Comparison of ENCODE assay signal across 8 cellular contexts in genomic region chr21:45592208-45592619, GRCh38. TPM values are rescaled to one million over a fixed set of nuclear protein-coding genes. Genes with fewer than 3 reads are reported as not detected.
DNase-seq lines count a peak whose midpoint lies in the region; ATAC-seq, FAIRE-seq and TF ChIP-seq lines count a peak whose summit lies in the region.

No MANE protein-coding gene starts in this region.

- H3K9me3 Mint-ChIP-seq in activated T-cell treated with anti-CD3 and anti-CD28 coated beads, Interleukin-2, amount 50 U/mL, for 4 hours, result peaks cover 4% of the 10 kb centered on the region
- H3K9me3 Mint-ChIP-seq in CD14-positive monocyte, result peaks cover 7 to 24% (median 16%) of the 10 kb centered on the region in 7 donors

- DNase-seq in GM19238 (ENCODE audit: insufficient read length, low spot score) (peak; percentile 42), small intestine (peak; percentile 69), CD14-positive monocyte (ENCODE audit: low spot score) (no peak), Right ventricle myocardium superior (no peak), GF-D8 (lab: John Stamatoyannopoulos, UW) (no peak), PC-3 (no peak)
- DNase-seq in activated T-cell treated with anti-CD3 and anti-CD28 coated beads, Interleukin-2, amount 50 U/mL, for 4 hours, result peak; percentile 74

- H3K4me3 Mint-ChIP-seq in activated T-cell treated with anti-CD3 and anti-CD28 coated beads, Interleukin-2, amount 50 U/mL, for 4 hours, result no peak overlapping the region
- H3K4me3 Mint-ChIP-seq in CD14-positive monocyte, result no peak overlapping the region

- H2AFZ ChIP-seq in PC-3 (ENCODE audit: low read length), result no peak overlapping the region

- H3K27ac Mint-ChIP-seq in CD14-positive monocyte, result no peak overlapping the region

- peaks cover 13% of the 10 kb centered on the region for H3K27me3 Mint-ChIP-seq in activated T-cell treated with anti-CD3 and anti-CD28 coated beads, Interleukin-2, amount 50 U/mL, for 4 hours (ENCODE audit: low read depth)
- peaks cover 26 to 35% (median 28%) of the 10 kb centered on the region in 3 donors for H3K27me3 Mint-ChIP-seq in CD14-positive monocyte (ENCODE audit: low read depth in 3 of 3)

- BruUV-seq in PC-3 (replicated peaks; lab: Mats Ljungman, UMichigan), result no TSS peak

- no peaks in the 10 kb centered on the region for H3K79me2 ChIP-seq in PC-3 (ENCODE audit: low read length)

- H3K4me1 ChIP-seq in small intestine (ENCODE audit: control insufficient read depth in 2 of 2, insufficient read depth in 1 of 2, low read depth in 1 of 2, low read length in 1 of 2) (peaks cover 0 to 4% of the 10 kb centered on the region in 2 donors), PC-3 (ENCODE audit: insufficient read depth, low read length) (no peaks in the 10 kb centered on the region)

- TF ChIP-seq CTCF in CD14-positive monocyte (IDR thresholded peaks at IDR 0.05) (no peak), PC-3 (conservative IDR thresholded peaks at IDR 0.05; ENCODE audit: low read depth, low read length) (no peak)

- intact Hi-C loops in CD14-positive monocyte (cut with micrococcal nuclease) (loop anchor here (2.0 to 5.0 kb wide), 3 partner anchors 33 to 50 kb away; partner anchors contain the start of gene PCBP3 (in 1 of the 2)), Right ventricle myocardium superior (cut with DNase I) (loop anchor here (5.0 kb wide), 1 partner anchor 35 kb away; no protein-coding TSS in a partner anchor), PC-3 (cut with micrococcal nuclease) (no loop called here)

- H3K27ac ChIP-seq in small intestine (ENCODE audit: low read depth in 1 of 2, low read length in 1 of 2) (peak overlapping the region in 1 of 2 donors; percentile 23), PC-3 (ENCODE audit: low read length) (no peak overlapping the region)

- 38 to 50% (median 42%) methylated on average over 3 of the region's 3 CpGs for WGBS in small intestine, 3 donors

- POLR2A ChIA-PET in PC-3 (lab: Charles Lee; ENCODE audit: unreplicated experiment), result no interaction called here

- no peaks in the 10 kb centered on the region for H3K36me3 ChIP-seq in small intestine (ENCODE audit: control insufficient read depth in 2 of 2, insufficient read depth in 2 of 2, low read length in 2 of 2)
- H3K36me3 ChIP-seq in PC-3 (ENCODE audit: low read depth, low read length), result no peaks in the 10 kb centered on the region

- no peaks in the 10 kb centered on the region for H3F3A ChIP-seq in PC-3 (ENCODE audit: low read length, unreplicated experiment)

- H3K36me3 Mint-ChIP-seq in activated T-cell treated with anti-CD3 and anti-CD28 coated beads, Interleukin-2, amount 50 U/mL, for 4 hours (ENCODE audit: insufficient read depth), result no peaks in the 10 kb centered on the region
- no peaks in the 10 kb centered on the region for H3K36me3 Mint-ChIP-seq in CD14-positive monocyte

- peaks cover 17% of the 10 kb centered on the region for H3K4me1 Mint-ChIP-seq in activated T-cell treated with anti-CD3 and anti-CD28 coated beads, Interleukin-2, amount 50 U/mL, for 4 hours (ENCODE audit: low read depth)
- H3K4me1 Mint-ChIP-seq in CD14-positive monocyte, result peaks cover 19% of the 10 kb centered on the region

- no peaks in the 10 kb centered on the region for H3K27me3 ChIP-seq in small intestine (ENCODE audit: control insufficient read depth in 2 of 2, insufficient read depth in 2 of 2, low read length in 2 of 2)
- H3K27me3 ChIP-seq in PC-3 (ENCODE audit: low read length), result no peaks in the 10 kb centered on the region

- peak; percentile 53 for ATAC-seq in HG03565 (IDR thresholded peaks at IDR 0.05; ENCODE audit: unreplicated experiment)
- ATAC-seq in activated T-cell treated with anti-CD3 and anti-CD28 coated beads, Interleukin-2, amount 50 U/mL, for 4 hours, result peak; percentile 76 to 77
- ATAC-seq in Right ventricle myocardium superior (ENCODE audit: poor library complexity), result no peak
- ATAC-seq in PC-3, result no peak; the same call in 1 of the 2 replicates

- H3K4me2 ChIP-seq in PC-3 (ENCODE audit: low read length), result no peak overlapping the region

- H3K4me3 ChIP-seq in small intestine (ENCODE audit: low read depth in 1 of 2, low read length in 2 of 2) (no peak overlapping the region), PC-3 (ENCODE audit: low read length) (no peak overlapping the region)

- no peaks in the 10 kb centered on the region for H3K9me2 ChIP-seq in PC-3 (replicated peaks; ENCODE audit: low read length)

- FAIRE-seq in small intestine (lab: Jason Lieb, UNC), result no peak

- no peak overlapping the region for H3K9ac ChIP-seq in PC-3 (ENCODE audit: low read length)

- H3K9me3 ChIP-seq in small intestine (ENCODE audit: control insufficient read depth, low read depth) (no peaks in the 10 kb centered on the region), PC-3 (ENCODE audit: low read length) (no peaks in the 10 kb centered on the region)

- H4K20me1 ChIP-seq in PC-3 (ENCODE audit: low read length), result no peaks in the 10 kb centered on the region

- CTCF ChIA-PET in PC-3 (lab: Charles Lee), result interaction anchor here (1.0 kb wide), 1 partner anchor 36 kb away, joined by 3 read pairs; no protein-coding TSS in a partner anchor

RNA-seq across cellular contexts. Expression of gene SLC19A1, which starts 50.0 kb away (rescaled TPM):
- total RNA-seq in activated T-cell treated with anti-CD3 and anti-CD28 coated beads, Interleukin-2, amount 50 U/mL, for 4 hours, result 10 to 100 TPM; 69.0 to 94.9 (median 77.7) TPM
- polyA plus RNA-seq in small intestine, result 10 to 100 TPM; 12.6 to 20.8 (median 14.8) TPM
- polyA plus RNA-seq in CD14-positive monocyte, result 10 to 100 TPM; 39.9 to 53.0 TPM
- total RNA-seq in Right ventricle myocardium superior, result 6.9 TPM
- 54.2 and 66.6 TPM in 2 replicates for total RNA-seq in PC-3 (2014; rRNA removed)

RNA-seq across cellular contexts. Expression of gene PCBP3, which starts 51.3 kb away (rescaled TPM):
- 1 to 10 TPM; 2.7 to 5.7 (median 4.8) TPM for total RNA-seq in activated T-cell treated with anti-CD3 and anti-CD28 coated beads, Interleukin-2, amount 50 U/mL, for 4 hours
- polyA plus RNA-seq in small intestine, result 1 to 10 TPM in 1 of 3 donors, under 1 TPM in 1, not detected in 1; 0.81 to 8.2 TPM
- under 1 TPM in 1 of 2 donors, not detected in 1; 0.34 TPM for polyA plus RNA-seq in CD14-positive monocyte
- total RNA-seq in Right ventricle myocardium superior, result 2.0 TPM
- total RNA-seq in PC-3 (2014; rRNA removed), result 2.4 and 3.0 TPM in 2 replicates

Comparison
In these comparisons a context has a peak if more than half of its experiments do, and no peak if none do; other contexts are left out.
1. DNase-seq: peak in GM19238 (single experiment), activated T-cell treated with anti-CD3 and anti-CD28 coated beads, Interleukin-2, amount 50 U/mL, for 4 hours (single experiment) and small intestine (single experiment); none in CD14-positive monocyte (single experiment), Right ventricle myocardium superior (single experiment), GF-D8 (single experiment) and PC-3 (single experiment).
2. ATAC-seq: peak in HG03565 (single experiment) and activated T-cell treated with anti-CD3 and anti-CD28 coated beads, Interleukin-2, amount 50 U/mL, for 4 hours (2 of 2); none in Right ventricle myocardium superior (single experiment) and PC-3 (single experiment).